27 cellular contexts compared by ENCODE assay signal in the genomic region with DNA sequence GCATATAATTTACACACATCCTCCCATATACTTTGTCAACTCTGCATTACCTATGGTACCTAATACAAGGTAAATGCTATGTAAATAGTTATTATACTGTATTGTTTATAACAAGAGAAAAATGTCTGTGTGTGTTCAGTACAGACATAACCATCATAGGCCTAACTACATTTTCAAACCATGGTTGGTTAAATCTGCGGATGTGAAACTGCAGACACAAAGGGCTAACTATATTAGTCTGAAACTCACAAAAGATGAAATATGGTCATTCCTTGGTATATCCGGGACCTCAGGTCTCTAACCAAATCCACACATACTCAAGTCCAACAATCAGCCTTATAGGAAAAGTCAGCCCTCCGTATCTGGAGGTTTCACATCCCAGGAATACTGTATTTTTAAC.
"Had no signal": no experiment of that assay in that cellular context is flagged by ENCODE, and none has a peak within 500 bp of the region (broad histone marks: within the 10 kb centered on the region; RNA-seq: fewer than 3 reads in every experiment).

No MANE protein-coding gene starts in this region.

- H3K4me3 ChIP-seq: stomach, suprapubic skin, testis, thoracic aorta, thyroid gland, tibial artery, tibial nerve, transverse colon, upper lobe of left lung, upper lobe of right lung, uterus, vagina had no signal

- H3K27me3 ChIP-seq: stomach, suprapubic skin, testis, thyroid gland, tibial artery, tibial nerve, transverse colon, upper lobe of left lung, upper lobe of right lung, uterus, vagina had no signal

- H3K9me3 ChIP-seq: stomach, suprapubic skin, testis, thoracic aorta, thyroid gland, tibial artery, transverse colon, upper lobe of left lung, upper lobe of right lung, uterus, vagina had no signal

- FAIRE-seq: urothelium cell line had no signal

- H3K36me3 ChIP-seq: suprapubic skin, thoracic aorta, thyroid gland, tibial artery, tibial nerve, transverse colon, upper lobe of left lung, upper lobe of right lung, uterus, vagina had no signal

- DNase-seq: stimulated activated CD4-positive, alpha-beta T cell treated with anti-CD3 and anti-CD28 coated beads, Interleukin-2, amount 100 ng/mL, for 48 hours; stimulated activated CD4-positive, alpha-beta T cell treated with anti-CD3 and anti-CD28 coated beads, Interleukin-4, amount 100 ng/mL, for 1 hour; stimulated activated CD4-positive, alpha-beta T cell treated with anti-CD3 and anti-CD28 coated beads, Interleukin-4, amount 100 ng/mL, for 24 hours; stimulated activated CD4-positive, alpha-beta T cell treated with anti-CD3 and anti-CD28 coated beads, Interleukin-4, amount 100 ng/mL, for 4 hours; stimulated activated CD8-positive, alpha-beta memory T cell treated with anti-CD3 and anti-CD28 coated beads, Interleukin-4, amount 100 ng/mL, for 48 hours; stimulated activated naive B cell treated with anti-CD40 and anti-IgM and Interleukin-4, amounts not matched to agents 10 μg/mL and 1 μg/mL and 100 μg/mL, for 72 hours; stimulated activated naive CD4-positive, alpha-beta T cell; stimulated activated naive CD4-positive, alpha-beta T cell treated with Interleukin-2 at 50 U/mL for 16 hours; stimulated activated naive CD8-positive, alpha-beta T cell treated with anti-CD3 and anti-CD28 coated beads, Interleukin-15, amount 100 ng/mL, for 72 hours; stimulated activated naive CD8-positive, alpha-beta T cell treated with anti-CD3 and anti-CD28 coated beads, Interleukin-15, Interleukin-2, amounts not matched to agents 100 U/mL and 50 U/mL, for 24 hours; stomach; substantia nigra; testis; thyroid gland; tibial artery; transverse colon; trophoblast cell; upper lobe of left lung; upper lobe of right lung; uterus had no signal

- H3K4me1 ChIP-seq: suprapubic skin, testis, thyroid gland, tibial artery, tibial nerve, transverse colon, upper lobe of left lung, upper lobe of right lung, uterus, vagina had no signal

- H3K27ac ChIP-seq: stomach, suprapubic skin, testis, thoracic aorta, thyroid gland, tibial artery, tibial nerve, transverse colon, upper lobe of left lung, upper lobe of right lung, uterus, vagina had no signal

- ATAC-seq: stimulated activated effector memory CD8-positive, alpha-beta T cell treated with anti-CD3 and anti-CD28 coated beads, Interleukin-12 subunit alpha, Interleukin-12 subunit beta, amount 100 ng/mL, for 72 hours; stimulated activated memory B cell treated with anti-CD40 and anti-IgM and Interleukin-4, amounts not matched to agents 10 μg/mL and 1 μg/mL and 100 μg/mL, for 72 hours; stimulated activated naive B cell treated with anti-CD40 and anti-IgM and Interleukin-4, amounts not matched to agents 10 μg/mL and 1 μg/mL and 100 μg/mL, for 72 hours; stimulated activated naive CD8-positive, alpha-beta T cell treated with anti-CD3 and anti-CD28 coated beads, Interleukin-15, amount 100 ng/mL, for 72 hours; stimulated activated naive CD8-positive, alpha-beta T cell treated with anti-CD3 and anti-CD28 coated beads, Interleukin-15, Interleukin-2, amounts not matched to agents 100 U/mL and 50 U/mL, for 24 hours; upper lobe of right lung had no signal
